In the genomic region with DNA sequence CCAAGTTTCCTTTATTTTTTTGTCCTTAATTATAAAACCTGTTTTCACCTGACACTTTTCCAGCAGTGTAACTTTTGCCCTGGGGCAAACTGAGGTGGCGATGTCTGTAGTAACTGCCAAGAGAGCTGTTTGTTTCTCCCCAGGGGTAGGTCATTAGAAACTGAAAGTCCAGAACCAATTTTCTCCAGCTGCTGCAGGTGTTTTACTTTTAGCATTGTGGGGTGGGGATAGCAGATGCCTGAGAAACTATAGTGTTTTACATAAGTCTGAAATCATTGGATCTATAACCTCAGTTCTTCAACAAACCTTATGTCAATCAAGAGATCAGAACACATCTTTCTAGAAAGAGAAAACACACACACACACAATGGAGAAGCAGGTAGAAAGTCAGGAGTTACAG, we compare ENCODE assay signal across 11 cellular contexts.
DNase-seq lines count a peak whose midpoint lies in the region; ATAC-seq, FAIRE-seq and TF ChIP-seq lines count a peak whose summit lies in the region.
"Had no signal": no experiment of that assay in that cellular context is flagged by ENCODE, and none has a peak within 500 bp of the region (broad histone marks: within the 10 kb centered on the region; RNA-seq: fewer than 3 reads in every experiment).

No MANE protein-coding gene starts in this region.

- peaks cover 3% of the 10 kb centered on the region; the same call in 1 of the 3 replicates for H3K36me3 Mint-ChIP-seq in GM23338 (ENCODE audit: low read depth)

- FAIRE-seq in bronchial epithelial cell (lab: Jason Lieb, UNC) = no peak

- no peak overlapping the region for H3K4me3 Mint-ChIP-seq in GM23338
- H3K4me3 Mint-ChIP-seq: activated T-cell treated with anti-CD3 and anti-CD28 coated beads, Interleukin-2, amount 50 U/mL, for 4 hours had no signal

- no peaks in the 10 kb centered on the region for H3K27me3 Mint-ChIP-seq in GM23338 (ENCODE audit: insufficient read depth, low read depth, poor library complexity)

- TF ChIP-seq CTCF in GM23338 (conservative IDR thresholded peaks at IDR 0.05; ENCODE audit: low read depth in 2 of 2) (no peak), bronchial epithelial cell (IDR thresholded peaks at IDR 0.05; ENCODE audit: insufficient read depth, low read length, severe bottlenecking) (no peak)

- peaks cover 16% of the 10 kb centered on the region for H3K4me1 ChIP-seq in GM23338 (ENCODE audit: insufficient read depth)

- H3K4me1 Mint-ChIP-seq in GM23338 = peaks cover 23% of the 10 kb centered on the region; the same call in 2 of the 3 replicates

- H3K79me2 ChIP-seq in GM23338 (replicated peaks; ENCODE audit: insufficient read depth) = no peaks in the 10 kb centered on the region

- no peaks in the 10 kb centered on the region for H3K9me2 ChIP-seq in GM23338 (ENCODE audit: insufficient read depth)

- 0 out of 2 replicates have a peak overlapping the region, but pooled peaks have one; percentile 11 for H3K4me2 ChIP-seq in GM23338

- no peak overlapping the region for H3K4me3 ChIP-seq in GM23338
- H3K4me3 ChIP-seq in bronchial epithelial cell (ENCODE audit: low read depth, low read length) = no peak overlapping the region
- H3K4me3 ChIP-seq: gastrocnemius medialis had no signal

- no peak overlapping the region for H3K27ac Mint-ChIP-seq in GM23338

- no peaks in the 10 kb centered on the region for H3F3A ChIP-seq in GM23338 (replicated peaks; ENCODE audit: low read depth)

- H3K27me3 ChIP-seq in GM23338 (ENCODE audit: insufficient read depth) (no peaks in the 10 kb centered on the region), bronchial epithelial cell (ENCODE audit: control insufficient read depth, insufficient read depth, low read length) (no peaks in the 10 kb centered on the region)
- H3K27me3 ChIP-seq: gastrocnemius medialis had no signal

- H2AFZ ChIP-seq in GM23338 = no peak overlapping the region

- no peak overlapping the region for H3K27ac ChIP-seq in GM23338 (ENCODE audit: low read depth)
- H3K27ac ChIP-seq: gastrocnemius medialis had no signal

- peaks cover 5% of the 10 kb centered on the region; the same call in 1 of the 3 replicates for H3K9me3 Mint-ChIP-seq in GM23338

- ATAC-seq in GM18909 (IDR thresholded peaks at IDR 0.05; ENCODE audit: poor library complexity, unreplicated experiment) = peak; percentile 93
- ATAC-seq in GM23338 = peak; percentile 42
- ATAC-seq: activated T-cell treated with anti-CD3 and anti-CD28 coated beads, Interleukin-2, amount 50 U/mL, for 4 hours; gastrocnemius medialis had no signal

- no peaks in the 10 kb centered on the region for H3K36me3 ChIP-seq in GM23338 (ENCODE audit: insufficient read depth)
- H3K36me3 ChIP-seq in bronchial epithelial cell (ENCODE audit: control insufficient read depth, insufficient read depth, low read length) = no peaks in the 10 kb centered on the region
- H3K36me3 ChIP-seq: gastrocnemius medialis had no signal

- H4K20me1 ChIP-seq in GM23338 (replicated peaks; ENCODE audit: insufficient read depth) = no peaks in the 10 kb centered on the region

- DNase-seq in GM23338 (ENCODE audit: low spot score) = no peak
- DNase-seq in NCI-H1092 (lab: John Stamatoyannopoulos, UW) = peak; percentile 24
- peak; percentile 47 for DNase-seq in bronchial epithelial cell (ENCODE audit: low read depth)
- no peak for DNase-seq in pons (ENCODE audit: low spot score)
- DNase-seq in hypothalamus (lab: John Stamatoyannopoulos, UW) = no peak
- DNase-seq in inferior parietal cortex (ENCODE audit: extremely low spot score) = no peak
- DNase-seq: activated T-cell treated with anti-CD3 and anti-CD28 coated beads, Interleukin-2, amount 50 U/mL, for 4 hours; cerebellar nuclear complex; DND-41; gastrocnemius medialis had no signal

TF ChIP-seq in GM23338, 12 proteins besides CTCF, POLR2A, EP300 and RAD21:
- TF ChIP-seq CREB1 (CRISPR knock-in tag; IDR thresholded peaks at IDR 0.05; ENCODE audit: low read depth) (no peak), STAT1 (IDR thresholded peaks at IDR 0.05; ENCODE audit: unreplicated experiment) (no peak)

Comparison
In these comparisons a context has a peak if more than half of its experiments do, and no peak if none do; other contexts are left out.
1. DNase-seq: peak in NCI-H1092 (single experiment) and bronchial epithelial cell (single experiment); none in GM23338 (single experiment), pons (single experiment), hypothalamus (0 of 51) and inferior parietal cortex (single experiment).